In the genomic region with DNA sequence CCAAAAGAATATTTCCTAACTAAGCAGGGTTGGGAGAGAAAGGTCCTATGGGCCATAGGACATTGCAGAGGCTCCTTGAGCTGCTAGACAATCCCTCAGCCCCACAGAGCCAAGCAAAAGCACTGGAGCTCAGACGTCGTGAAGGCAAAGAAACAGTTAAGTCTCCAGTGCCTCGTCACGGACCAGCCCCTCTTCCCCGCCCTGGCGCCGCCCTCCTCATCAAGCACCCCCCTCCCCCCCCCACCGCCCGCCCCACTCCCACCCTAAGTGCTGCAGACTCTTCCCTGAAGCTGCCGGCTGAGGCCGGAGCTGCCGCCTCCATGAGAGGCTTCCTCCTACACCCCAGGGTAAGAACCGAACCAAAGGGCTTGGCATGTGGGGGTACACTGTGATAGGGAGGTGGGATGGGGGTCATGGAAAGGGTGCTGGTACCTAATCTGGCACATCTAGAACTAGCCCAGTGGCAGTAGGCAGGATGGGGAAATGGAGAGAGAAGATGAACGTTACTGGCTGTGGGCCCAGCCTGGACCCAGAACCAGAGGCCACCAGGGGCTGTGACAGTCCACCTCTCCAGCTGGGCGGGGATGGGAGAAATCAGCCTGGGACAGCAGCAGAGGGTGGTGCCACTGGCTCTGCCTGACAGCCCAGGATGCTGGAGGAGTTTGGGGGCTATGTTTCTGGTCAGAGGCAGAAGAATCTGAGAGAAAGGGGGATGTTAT, we compare ENCODE assay signal across 8 cellular contexts.
DNase-seq lines count a peak whose midpoint lies in the region; ATAC-seq lines count a peak whose summit lies in the region.

Gene MAP1A, plus strand, starts transcription at position 255 of the 719 bp plus-strand sequence. CDS start 3,866 bp downstream, outside the sequence.

- peaks cover 1 to 42% (median 24%) of the 10 kb centered on the region in 5 donors for H3K4me1 ChIP-seq in subcutaneous abdominal adipose tissue (ENCODE audit: control insufficient read depth in 5 of 5, insufficient read depth in 5 of 5, low read length in 5 of 5)

- peaks cover 0 to 17% (median 12%) of the 10 kb centered on the region in 5 donors for H3K36me3 ChIP-seq in subcutaneous abdominal adipose tissue (ENCODE audit: control insufficient read depth in 5 of 5, insufficient read depth in 5 of 5, low read length in 5 of 5)

- ATAC-seq in HG03039 (IDR thresholded peaks at IDR 0.05; ENCODE audit: unreplicated experiment) (no peak), GM19452 (IDR thresholded peaks at IDR 0.05; ENCODE audit: unreplicated experiment) (no peak), GM19463 (IDR thresholded peaks at IDR 0.05; ENCODE audit: unreplicated experiment) (no peak)

- H3K9me3 ChIP-seq in subcutaneous abdominal adipose tissue (ENCODE audit: control insufficient read depth in 5 of 5, low read length in 5 of 5), result no peaks in the 10 kb centered on the region

- H3K27me3 ChIP-seq in subcutaneous abdominal adipose tissue (ENCODE audit: control insufficient read depth in 5 of 5, insufficient read depth in 4 of 5, low read length in 5 of 5), result peaks cover 10 to 35% (median 22%) of the 10 kb centered on the region in 5 donors

- peak within 1 kb of the TSS; percentile 36 to 75 (median 62) for H3K4me3 ChIP-seq in subcutaneous abdominal adipose tissue (ENCODE audit: low read depth in 1 of 5, low read length in 5 of 5)

- peak within 1 kb of the TSS in 2 of 5 donors; percentile 24 to 60 for H3K9ac ChIP-seq in subcutaneous abdominal adipose tissue (ENCODE audit: low read length in 5 of 5)

- DNase-seq in EL (peak; percentile 58), NCI-H446 treated with DMSO at 0.1 percent for 48 hours (lab: John Stamatoyannopoulos, UW) (peak; percentile 12), dedifferentiated amniotic fluid mesenchymal stem cell (ENCODE audit: extremely low spot score) (peak; percentile 54), left kidney (ENCODE audit: low read depth, low spot score) (peak; percentile 89)

- H3K27ac ChIP-seq in subcutaneous abdominal adipose tissue (ENCODE audit: low read depth, low read length), result peak within 1 kb of the TSS; percentile 60

Comparison
In these comparisons a context has a peak if more than half of its experiments do, and no peak if none do; other contexts are left out.
1. DNase-seq: peak in every context shown above with its lines; median percentile 89 in left kidney; 58 in EL; 54 in dedifferentiated amniotic fluid mesenchymal stem cell; 12 in NCI-H446 treated with DMSO at 0.1 percent for 48 hours.